In the genomic region with DNA sequence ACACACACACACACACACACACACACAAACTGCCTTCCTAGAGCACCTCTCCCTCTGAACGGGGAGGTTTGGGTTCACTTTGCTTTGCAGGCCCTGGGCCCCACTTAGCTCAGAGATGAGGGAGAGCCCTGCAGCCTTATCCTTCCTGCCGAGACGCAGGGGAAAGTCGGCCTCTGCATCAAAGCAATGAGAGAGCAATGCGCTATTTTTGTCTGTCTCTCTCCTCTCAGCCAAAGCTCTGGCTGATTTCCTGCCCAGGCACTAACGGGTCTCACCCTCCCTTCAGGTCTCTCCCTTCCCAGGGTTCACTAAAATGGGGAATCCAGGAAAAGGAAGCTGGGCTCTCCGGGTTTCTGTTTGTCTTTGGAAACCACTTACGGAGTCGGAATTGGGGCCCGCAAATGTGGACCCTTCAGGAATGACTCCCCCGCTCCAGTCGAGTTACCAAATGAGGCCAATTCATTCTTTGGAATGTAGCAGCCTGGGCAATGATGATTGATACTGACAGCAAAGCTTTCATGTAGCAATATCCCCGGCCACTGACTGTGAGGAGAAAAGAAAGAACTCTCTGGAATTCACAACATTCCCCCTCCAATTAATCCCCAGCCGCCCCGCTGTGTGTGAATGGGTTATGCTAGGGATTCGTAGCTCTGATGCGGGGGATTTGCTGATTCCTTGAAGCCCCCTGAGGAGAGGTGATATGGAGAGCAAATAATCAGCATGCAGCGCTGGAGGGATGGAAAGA, we compare ENCODE assay signal across 11 cellular contexts.
DNase-seq lines count a peak whose midpoint lies in the region; ATAC-seq and TF ChIP-seq lines count a peak whose summit lies in the region.
"Had no signal": no experiment of that assay in that cellular context is flagged by ENCODE, and none has a peak within 500 bp of the region (broad histone marks: within the 10 kb centered on the region; RNA-seq: fewer than 3 reads in every experiment).

No MANE protein-coding gene starts in this region.

- H3K36me3 Mint-ChIP-seq in nephron progenitor cell (ENCODE audit: low read depth), result no peaks in the 10 kb centered on the region

- peaks cover 2% of the 10 kb centered on the region for H3K27me3 ChIP-seq in AG04450 (ENCODE audit: control insufficient read depth, insufficient read depth, low read length)

- peaks cover 3% of the 10 kb centered on the region; the same call in 1 of the 2 replicates for H3K9me3 ChIP-seq in AG04450 (ENCODE audit: control insufficient read depth, insufficient read depth, low read length)

- peak; percentile 88 for ATAC-seq in SK-N-SH treated with all-trans-retinoic acid at 6 μM for 48 hours
- ATAC-seq: activated CD8-positive, alpha-beta T cell treated with anti-CD3 and anti-CD28 coated beads for 36 hours had no signal

- H3K4me3 Mint-ChIP-seq in nephron progenitor cell, result peak overlapping the region; percentile 74
- H3K4me3 Mint-ChIP-seq: activated CD8-positive, alpha-beta T cell treated with anti-CD3 and anti-CD28 coated beads for 36 hours; dendritic cell treated with granulocyte-macrophage colony-stimulating factor and Interleukin-4, amounts not matched to agents 40 ng/mL and 50 ng/mL, for 4 days had no signal

- no peaks in the 10 kb centered on the region for H3K9me3 Mint-ChIP-seq in nephron progenitor cell
- H3K9me3 Mint-ChIP-seq: activated CD8-positive, alpha-beta T cell treated with anti-CD3 and anti-CD28 coated beads for 36 hours; dendritic cell treated with granulocyte-macrophage colony-stimulating factor and Interleukin-4, amounts not matched to agents 40 ng/mL and 50 ng/mL, for 4 days had no signal

- CTCF ChIA-PET in AG04450 (lab: Charles Lee), result interaction anchor here (0.7 to 2.2 kb wide), 5 partner anchors 11 to 177 kb away, joined by 3 to 12 read pairs (median 8); no protein-coding TSS in a partner anchor

- peaks cover 2% of the 10 kb centered on the region for H3K27me3 Mint-ChIP-seq in nephron progenitor cell (ENCODE audit: low read depth, poor library complexity)
- H3K27me3 Mint-ChIP-seq: activated CD8-positive, alpha-beta T cell treated with anti-CD3 and anti-CD28 coated beads for 36 hours had no signal

- no peak overlapping the region; the same call in 1 of the 2 replicates for H3K4me3 ChIP-seq in AG04450 (ENCODE audit: low read depth, low read length)
- H3K4me3 ChIP-seq in fibroblast of villous mesenchyme (ENCODE audit: low read depth, low read length), result no peak overlapping the region

- peaks cover 73% of the 10 kb centered on the region for H3K4me1 Mint-ChIP-seq in nephron progenitor cell

- TF ChIP-seq CTCF in AG04450 (IDR thresholded peaks at IDR 0.05; ENCODE audit: low read depth, low read length), result no peak
- TF ChIP-seq CTCF in fibroblast of villous mesenchyme (IDR thresholded peaks at IDR 0.05; ENCODE audit: insufficient read depth, low read depth, low read length), result no peak
- no peak for TF ChIP-seq CTCF in nephron progenitor cell (IDR thresholded peaks at IDR 0.05)
- TF ChIP-seq CTCF in GM20000 (IDR thresholded peaks at IDR 0.05; ENCODE audit: extremely low read depth, missing control alignments), result no peak

- H3K27ac Mint-ChIP-seq in nephron progenitor cell, result peak overlapping the region; percentile 98
- H3K27ac Mint-ChIP-seq: activated CD8-positive, alpha-beta T cell treated with anti-CD3 and anti-CD28 coated beads for 36 hours; dendritic cell treated with granulocyte-macrophage colony-stimulating factor and Interleukin-4, amounts not matched to agents 40 ng/mL and 50 ng/mL, for 4 days had no signal

- H3K27ac ChIP-seq in AG04450 (ENCODE audit: low read depth, low read length), result peak overlapping the region; percentile 39

- DNase-seq in AG04450 (ENCODE audit: low read depth, low spot score) (no peak), fibroblast of villous mesenchyme (ENCODE audit: low read depth) (peak; percentile 18), nephron progenitor cell (peak; percentile 57), OCI-M2 (lab: John Stamatoyannopoulos, UW; ENCODE audit: unreplicated experiment) (no peak), GM20000 (ENCODE audit: low spot score) (no peak), cortex of kidney (lab: John Stamatoyannopoulos, UW) (no peak)
- DNase-seq in activated CD4-positive, alpha-beta T cell treated with anti-CD3 and anti-CD28 coated beads for 48 hours, result no peak
- DNase-seq: activated CD8-positive, alpha-beta T cell treated with anti-CD3 and anti-CD28 coated beads for 36 hours; NCI-H1694 had no signal

- POLR2A ChIA-PET in AG04450 (lab: Yijun Ruan, JAX), result no interaction called here

TF ChIP-seq in SK-N-SH treated with all-trans-retinoic acid at 6 μM for 48 hours, 23 proteins besides CTCF, POLR2A, EP300 and RAD21:
- TF ChIP-seq ZFP30 (CRISPR knock-in tag; IDR thresholded peaks at IDR 0.05) (no peak), PATZ1 (CRISPR knock-in tag; IDR thresholded peaks at IDR 0.05; ENCODE audit: borderline replicate concordance) (no peak), TCF4 (CRISPR knock-in tag; IDR thresholded peaks at IDR 0.05; ENCODE audit: borderline replicate concordance) (no peak), BACH2 (CRISPR knock-in tag; IDR thresholded peaks at IDR 0.05; ENCODE audit: borderline replicate concordance) (no peak), PPARA (CRISPR knock-in tag; IDR thresholded peaks at IDR 0.05; ENCODE audit: borderline replicate concordance) (no peak)
- TF ChIP-seq, protein P1, sequence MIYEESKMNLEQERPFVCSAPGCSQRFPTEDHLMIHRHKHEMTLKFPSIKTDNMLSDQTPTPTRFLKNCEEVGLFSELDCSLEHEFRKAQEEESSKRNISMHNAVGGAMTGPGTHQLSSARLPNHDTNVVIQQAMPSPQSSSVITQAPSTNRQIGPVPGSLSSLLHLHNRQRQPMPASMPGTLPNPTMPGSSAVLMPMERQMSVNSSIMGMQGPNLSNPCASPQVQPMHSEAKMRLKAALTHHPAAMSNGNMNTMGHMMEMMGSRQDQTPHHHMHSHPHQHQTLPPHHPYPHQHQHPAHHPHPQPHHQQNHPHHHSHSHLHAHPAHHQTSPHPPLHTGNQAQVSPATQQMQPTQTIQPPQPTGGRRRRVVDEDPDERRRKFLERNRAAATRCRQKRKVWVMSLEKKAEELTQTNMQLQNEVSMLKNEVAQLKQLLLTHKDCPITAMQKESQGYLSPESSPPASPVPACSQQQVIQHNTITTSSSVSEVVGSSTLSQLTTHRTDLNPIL (CRISPR knock-in tag; IDR thresholded peaks at IDR 0.05; ENCODE audit: low read depth), result no peak

Comparison
In these comparisons a context has a peak if more than half of its experiments do, and no peak if none do; other contexts are left out.
1. DNase-seq: peak in fibroblast of villous mesenchyme (single experiment) and nephron progenitor cell (single experiment); none in AG04450 (single experiment), OCI-M2 (single experiment), GM20000 (single experiment), activated CD4-positive, alpha-beta T cell treated with anti-CD3 and anti-CD28 coated beads for 48 hours (single experiment) and cortex of kidney (single experiment).